In the genomic region with DNA sequence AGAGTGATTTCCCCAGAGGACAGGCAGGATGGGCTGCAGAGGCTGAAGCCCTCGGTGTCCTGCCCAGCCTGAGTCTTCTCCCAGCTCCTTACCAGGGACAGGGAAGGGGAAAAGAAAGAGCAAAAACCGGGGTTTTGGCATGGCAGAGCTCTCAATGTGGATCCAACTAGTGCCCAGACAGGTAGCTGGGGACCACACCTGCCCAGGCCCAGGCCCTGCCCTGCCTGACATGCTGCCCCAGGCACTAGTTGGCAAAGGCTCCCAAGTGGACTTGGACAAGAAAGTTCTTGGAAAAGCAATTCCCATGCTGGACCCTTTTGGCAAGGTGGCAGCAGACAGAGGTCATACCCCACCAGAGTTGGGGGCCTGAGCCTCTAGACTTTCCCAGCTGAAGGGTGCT, we compare ENCODE assay signal across 20 cellular contexts. TPM values are rescaled to one million over a fixed set of nuclear protein-coding genes. Genes with fewer than 3 reads are reported as not detected.
A peak's percentile ranks its signal among the peaks of the same experiment; 100 is the strongest.
DNase-seq lines count a peak whose midpoint lies in the region; ATAC-seq and TF ChIP-seq lines count a peak whose summit lies in the region.
"Had no signal": no experiment of that assay in that cellular context is flagged by ENCODE, and none has a peak within 500 bp of the region (broad histone marks: within the 10 kb centered on the region; RNA-seq: fewer than 3 reads in every experiment).

No MANE protein-coding gene starts in this region.

- H3K9me3 ChIP-seq in left ventricle myocardium inferior (replicated peaks) (no peaks in the 10 kb centered on the region), prostate gland (no peaks in the 10 kb centered on the region), GM23248 (ENCODE audit: low read depth) (no peaks in the 10 kb centered on the region)
- H3K9me3 ChIP-seq: BE2C, SJSA1 had no signal

- no peak for TF ChIP-seq CTCF in left ventricle myocardium inferior (IDR thresholded peaks at IDR 0.05; ENCODE audit: borderline replicate concordance)
- no peak for TF ChIP-seq CTCF in epithelial cell of esophagus (IDR thresholded peaks at IDR 0.05; ENCODE audit: insufficient read depth, low read depth, low read length, missing control alignments)
- no peak for TF ChIP-seq CTCF in prostate gland (IDR thresholded peaks at IDR 0.05)

- no peaks in the 10 kb centered on the region for H3K27me3 ChIP-seq in left ventricle myocardium inferior (ENCODE audit: low read depth)
- no peaks in the 10 kb centered on the region for H3K27me3 ChIP-seq in prostate gland (replicated peaks; ENCODE audit: insufficient read depth)
- no peaks in the 10 kb centered on the region for H3K27me3 ChIP-seq in GM23248 (replicated peaks; ENCODE audit: insufficient read depth)
- H3K27me3 ChIP-seq: BE2C, SJSA1 had no signal

- H3K4me2 ChIP-seq in GM23248 (ENCODE audit: unreplicated experiment) = no peak overlapping the region

- H2AFZ ChIP-seq in GM23248 = no peak overlapping the region

- H3K27ac ChIP-seq in left ventricle myocardium inferior (replicated peaks) = peak overlapping the region; percentile 61
- peak overlapping the region; percentile 34 to 56 for H3K27ac ChIP-seq in prostate gland
- H3K27ac ChIP-seq in GM23248 = no peak overlapping the region
- H3K27ac ChIP-seq: SJSA1 had no signal

- in situ Hi-C loops in GM23248 (cut with MboI) = no loop called here

- no peak for ATAC-seq in left cardiac atrium
- ATAC-seq in HG03095 (IDR thresholded peaks at IDR 0.05; ENCODE audit: unreplicated experiment) = no peak
- ATAC-seq: HepG2 had no signal

- H3K9me2 ChIP-seq in GM23248 (ENCODE audit: insufficient read depth) = no peaks in the 10 kb centered on the region

- no peak for TF ChIP-seq POLR2A in prostate gland (IDR thresholded peaks at IDR 0.05)

- no peak overlapping the region for H3K4me3 ChIP-seq in left ventricle myocardium inferior
- H3K4me3 ChIP-seq in epithelial cell of esophagus (ENCODE audit: low read length) = no peak overlapping the region
- no peak overlapping the region for H3K4me3 ChIP-seq in prostate gland
- H3K4me3 ChIP-seq in GM23248 = no peak overlapping the region
- H3K4me3 ChIP-seq: SJSA1 had no signal

- no peaks in the 10 kb centered on the region for H3F3A ChIP-seq in GM23248 (ENCODE audit: insufficient read depth)

- no peak for DNase-seq in left ventricle myocardium inferior
- no peak for DNase-seq in left cardiac atrium
- peak; percentile 50 for DNase-seq in epithelial cell of esophagus (ENCODE audit: low read depth)
- DNase-seq in prostate gland (ENCODE audit: low spot score) = no peak
- DNase-seq in stimulated activated CD4-positive, alpha-beta T cell treated with anti-CD3 and anti-CD28 coated beads, Interleukin-2, amount 100 ng/mL, for 24 hours = no peak
- DNase-seq in HUDEP-2 (lab: John Stamatoyannopoulos, UW; ENCODE audit: unreplicated experiment in 76 of 76) = no peak
- DNase-seq in GM23248 = no peak
- DNase-seq: 8988T; BE2C; CD8-positive, alpha-beta memory T cell; DMS79 treated with DMSO at 0.1 percent for 48 hours; KG1; NCI-H1048; NCI-H1436 treated with DMSO at 0.1 percent for 48 hours; NCI-H2081; NCI-H510A; NCI-H774 had no signal

- H3K4me1 ChIP-seq in left ventricle myocardium inferior = peaks cover 70% of the 10 kb centered on the region
- peaks cover 1% of the 10 kb centered on the region for H3K4me1 ChIP-seq in prostate gland (replicated peaks)
- H3K4me1 ChIP-seq in GM23248 (ENCODE audit: insufficient read depth) = no peaks in the 10 kb centered on the region
- H3K4me1 ChIP-seq: SJSA1 had no signal

- H4K20me1 ChIP-seq in GM23248 (ENCODE audit: insufficient read depth) = no peaks in the 10 kb centered on the region

- no peaks in the 10 kb centered on the region for H3K36me3 ChIP-seq in left ventricle myocardium inferior
- H3K36me3 ChIP-seq in prostate gland = no peaks in the 10 kb centered on the region
- H3K36me3 ChIP-seq in GM23248 (ENCODE audit: low read depth) = no peaks in the 10 kb centered on the region
- H3K36me3 ChIP-seq: BE2C, SJSA1 had no signal

- 22% methylated on average over 2 of the region's 2 CpGs for WGBS in prostate gland
- WGBS in GM23248 (ENCODE audit: low coverage in 1 of 2, low lambda C conversion rate in 2 of 2, missing lambda C conversion rate in 2 of 2), 2 experiments = 50% methylated on average over 2 of the region's 2 CpGs

- no peak overlapping the region for H3K9ac ChIP-seq in GM23248

- H3K79me2 ChIP-seq in GM23248 (ENCODE audit: insufficient read depth) = no peaks in the 10 kb centered on the region

- intact Hi-C loops in left ventricle myocardium inferior (cut with micrococcal nuclease) (no loop called here), left cardiac atrium (cut with DNase I) (no loop called here), prostate gland (cut with DNase I) (no loop called here)

RNA-seq across cellular contexts. Expression of a gene that starts 31.1 kb away (rescaled TPM):
- total RNA-seq in left ventricle myocardium inferior (22.9 TPM), left cardiac atrium (1 to 10 TPM; 6.6 to 8.8 TPM), prostate gland (10 to 100 TPM; 18.7 to 28.2 TPM)
- 0.76 and 5.2 TPM in 2 replicates for total RNA-seq in GM23248 (2014; rRNA removed; shearing (Covaris generic))
- 1.0 and 1.3 TPM in 2 replicates for polyA plus RNA-seq in GM23248 (2016; fragmentation: Nextera tagmentation; extraction: Ambion mirVana)
